In the genomic region with DNA sequence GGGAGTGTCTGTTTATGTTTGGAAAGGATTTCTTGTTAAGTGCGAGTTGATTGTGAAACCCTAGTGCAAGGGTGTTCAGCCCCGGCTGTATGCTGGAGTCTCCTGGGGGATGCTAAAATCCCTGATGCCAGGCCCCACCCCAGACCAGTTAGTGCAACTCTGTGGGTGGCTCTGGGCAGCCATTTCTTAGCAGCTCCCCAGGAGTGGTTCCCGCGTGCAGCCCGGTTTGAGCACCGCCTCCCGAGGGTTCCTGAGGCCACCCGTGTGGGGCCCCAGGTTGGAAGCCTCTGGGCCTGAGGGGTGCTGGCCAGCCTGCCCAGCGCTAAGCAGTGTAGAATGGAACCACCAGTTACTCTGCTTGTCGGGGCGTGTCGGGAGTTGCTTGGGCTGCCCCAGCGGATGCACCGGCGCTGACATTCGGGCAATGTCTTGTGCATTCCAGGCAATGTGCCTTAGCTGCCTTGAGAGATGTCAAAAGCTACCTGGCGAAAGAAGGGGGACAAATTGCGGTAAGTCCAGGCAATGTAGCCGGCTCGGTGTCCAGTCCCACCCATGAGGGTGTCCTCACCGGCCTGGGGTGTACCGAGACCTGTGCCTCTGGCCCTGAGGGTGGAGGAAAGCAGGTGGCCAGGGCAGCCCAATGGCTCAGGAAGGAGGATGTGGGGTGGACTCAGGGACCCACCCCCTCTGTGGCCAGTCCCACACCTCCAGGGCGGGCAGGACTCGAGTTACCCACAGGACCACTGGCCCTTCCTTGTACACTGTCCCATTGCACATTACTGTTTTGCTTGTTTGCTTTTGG, we compare ENCODE assay signal across 16 cellular contexts.
"Had no signal": no experiment of that assay in that cellular context is flagged by ENCODE, and none has a peak within 500 bp of the region (broad histone marks: within the 10 kb centered on the region; RNA-seq: fewer than 3 reads in every experiment).

No MANE protein-coding gene starts in this region.

- H3K27me3 Mint-ChIP-seq: activated CD4-positive, alpha-beta T cell treated with anti-CD3 and anti-CD28 coated beads, Interleukin-2, amount 10 ng/mL, durations not matched to agents 7 days and 5 days; activated naive CD4-positive, alpha-beta T cell treated with anti-CD3 and anti-CD28 coated beads, Interleukin-2, amount 50 U/mL, for 24 hours; naive thymus-derived CD4-positive, alpha-beta T cell had no signal

- DNase-seq: activated CD4-positive, alpha-beta T cell treated with anti-CD3 and anti-CD28 coated beads, Interleukin-2, amount 10 ng/mL, durations not matched to agents 7 days and 5 days; activated effector memory CD4-positive, alpha-beta T cell treated with Interleukin-2 at 50 U/mL for 16 hours; activated T-cell treated with anti-CD3 and anti-CD28 coated beads for 4 hours; central memory CD4-positive, alpha-beta T cell; effector CD4-positive, alpha-beta T cell; mucosa of descending colon; naive thymus-derived CD4-positive, alpha-beta T cell; stimulated activated CD4-positive, alpha-beta T cell treated with anti-CD3 and anti-CD28 coated beads, Interleukin-15, amount 100 ng/mL, for 24 hours; stimulated activated CD4-positive, alpha-beta T cell treated with anti-CD3 and anti-CD28 coated beads, Interleukin-4, amount 100 ng/mL, for 24 hours; stimulated activated naive CD8-positive, alpha-beta T cell treated with anti-CD3 and anti-CD28 coated beads, Interleukin-15, Interleukin-2, amounts not matched to agents 100 U/mL and 50 U/mL, for 24 hours; upper lobe of left lung had no signal

- H3K4me1 Mint-ChIP-seq: activated naive CD4-positive, alpha-beta T cell treated with anti-CD3 and anti-CD28 coated beads, Interleukin-2, amount 50 U/mL, for 24 hours had no signal

- H3K9me3 Mint-ChIP-seq: activated CD4-positive, alpha-beta T cell treated with anti-CD3 and anti-CD28 coated beads, Interleukin-2, amount 10 ng/mL, durations not matched to agents 7 days and 5 days; activated naive CD4-positive, alpha-beta T cell treated with anti-CD3 and anti-CD28 coated beads, Interleukin-2, amount 50 U/mL, for 24 hours; WTC11 had no signal

- H3K27me3 ChIP-seq: suprapubic skin, upper lobe of left lung had no signal

- H3K4me3 ChIP-seq: coronary artery, mucosa of descending colon, suprapubic skin, upper lobe of left lung had no signal

- H3K27ac Mint-ChIP-seq: activated naive CD4-positive, alpha-beta T cell treated with anti-CD3 and anti-CD28 coated beads, Interleukin-2, amount 50 U/mL, for 24 hours; WTC11 had no signal

- H3K27ac ChIP-seq: coronary artery, epithelial cell of prostate, suprapubic skin had no signal

- H3K4me3 Mint-ChIP-seq: activated CD4-positive, alpha-beta T cell treated with anti-CD3 and anti-CD28 coated beads, Interleukin-2, amount 10 ng/mL, durations not matched to agents 7 days and 5 days; activated naive CD4-positive, alpha-beta T cell treated with anti-CD3 and anti-CD28 coated beads, Interleukin-2, amount 50 U/mL, for 24 hours; naive thymus-derived CD4-positive, alpha-beta T cell; WTC11 had no signal

- H3K9me3 ChIP-seq: mucosa of descending colon, suprapubic skin, upper lobe of left lung had no signal

- ATAC-seq: mucosa of descending colon; naive thymus-derived CD4-positive, alpha-beta T cell; stimulated activated naive CD8-positive, alpha-beta T cell treated with anti-CD3 and anti-CD28 coated beads, Interleukin-15, Interleukin-2, amounts not matched to agents 100 U/mL and 50 U/mL, for 24 hours had no signal
